ENCODE assay signal across 1 cellular context in the genomic region with DNA sequence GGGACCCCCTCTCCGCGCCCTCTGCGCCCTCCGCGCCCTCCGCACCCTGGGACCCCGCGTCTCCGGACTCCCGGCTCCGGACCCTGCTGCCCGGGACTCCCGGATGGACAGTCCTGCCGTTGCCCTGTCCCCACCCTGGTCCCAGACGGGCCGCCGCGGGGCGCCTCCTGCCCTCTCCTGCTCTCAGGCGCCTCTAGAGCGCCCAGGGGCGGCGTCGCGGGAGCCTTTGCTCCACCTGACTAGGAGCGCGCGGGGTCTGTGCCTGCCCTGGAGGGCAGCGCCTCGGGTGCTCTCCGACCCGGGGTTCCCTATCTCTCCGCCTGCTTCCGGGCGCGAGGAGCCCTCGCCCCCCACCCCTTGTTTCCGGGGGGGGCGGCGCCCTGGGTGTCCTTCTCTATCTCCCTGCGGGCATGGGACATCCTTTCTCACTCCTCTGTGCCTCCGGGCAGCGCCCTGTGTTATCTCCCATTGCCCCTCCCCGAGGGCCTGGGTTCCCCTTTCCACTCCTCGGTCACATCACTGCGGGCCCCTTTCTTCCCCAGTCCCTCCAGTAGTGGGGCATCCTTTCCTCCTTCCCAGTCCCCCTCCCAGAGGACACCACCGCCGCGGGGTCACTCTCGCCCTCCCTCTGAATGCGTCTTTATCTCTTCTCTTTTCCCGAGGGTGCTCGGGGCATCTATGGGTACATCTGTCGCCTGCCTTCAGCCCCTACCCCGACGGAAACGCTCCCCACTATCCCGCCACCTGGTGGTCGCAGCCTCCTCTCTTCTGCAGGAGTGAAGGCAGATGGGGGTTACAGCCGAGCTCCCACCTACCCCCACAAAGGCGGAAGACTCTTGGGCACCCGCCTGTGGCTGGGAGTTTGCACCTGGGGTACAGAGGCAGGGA.
TF ChIP-seq lines count a peak whose summit lies in the region.

No MANE protein-coding gene starts in this region.

TF ChIP-seq in H1, 55 proteins besides CTCF, POLR2A, EP300 and RAD21:
- TF ChIP-seq PHF8 (conservative IDR thresholded peaks at IDR 0.05; ENCODE audit: low read depth, low read length), result 0 out of 2 replicates have a peak, but pooled peaks have one; percentile 20
- TF ChIP-seq SP4 (IDR thresholded peaks at IDR 0.05; ENCODE audit: low read length), result no peak
- TF ChIP-seq, protein P1, sequence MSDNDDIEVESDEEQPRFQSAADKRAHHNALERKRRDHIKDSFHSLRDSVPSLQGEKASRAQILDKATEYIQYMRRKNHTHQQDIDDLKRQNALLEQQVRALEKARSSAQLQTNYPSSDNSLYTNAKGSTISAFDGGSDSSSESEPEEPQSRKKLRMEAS (IDR thresholded peaks at IDR 0.05), result no peak
- no peak for TF ChIP-seq NRF1 (IDR thresholded peaks at IDR 0.05; ENCODE audit: low read depth, low read length)
- peak; percentile 24 for TF ChIP-seq EZH2 (IDR thresholded peaks at IDR 0.05; ENCODE audit: low read depth, low read length, severe bottlenecking)
- no peak for TF ChIP-seq YY1 (IDR thresholded peaks at IDR 0.05; ENCODE audit: low read depth, low read length)
- TF ChIP-seq, protein P2, sequence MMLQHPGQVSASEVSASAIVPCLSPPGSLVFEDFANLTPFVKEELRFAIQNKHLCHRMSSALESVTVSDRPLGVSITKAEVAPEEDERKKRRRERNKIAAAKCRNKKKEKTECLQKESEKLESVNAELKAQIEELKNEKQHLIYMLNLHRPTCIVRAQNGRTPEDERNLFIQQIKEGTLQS (IDR thresholded peaks at IDR 0.05; ENCODE audit: insufficient read depth, low read depth, low read length), result no peak
- no peak for TF ChIP-seq TBP (IDR thresholded peaks at IDR 0.05; ENCODE audit: low read depth, low read length)
- TF ChIP-seq, protein P3, sequence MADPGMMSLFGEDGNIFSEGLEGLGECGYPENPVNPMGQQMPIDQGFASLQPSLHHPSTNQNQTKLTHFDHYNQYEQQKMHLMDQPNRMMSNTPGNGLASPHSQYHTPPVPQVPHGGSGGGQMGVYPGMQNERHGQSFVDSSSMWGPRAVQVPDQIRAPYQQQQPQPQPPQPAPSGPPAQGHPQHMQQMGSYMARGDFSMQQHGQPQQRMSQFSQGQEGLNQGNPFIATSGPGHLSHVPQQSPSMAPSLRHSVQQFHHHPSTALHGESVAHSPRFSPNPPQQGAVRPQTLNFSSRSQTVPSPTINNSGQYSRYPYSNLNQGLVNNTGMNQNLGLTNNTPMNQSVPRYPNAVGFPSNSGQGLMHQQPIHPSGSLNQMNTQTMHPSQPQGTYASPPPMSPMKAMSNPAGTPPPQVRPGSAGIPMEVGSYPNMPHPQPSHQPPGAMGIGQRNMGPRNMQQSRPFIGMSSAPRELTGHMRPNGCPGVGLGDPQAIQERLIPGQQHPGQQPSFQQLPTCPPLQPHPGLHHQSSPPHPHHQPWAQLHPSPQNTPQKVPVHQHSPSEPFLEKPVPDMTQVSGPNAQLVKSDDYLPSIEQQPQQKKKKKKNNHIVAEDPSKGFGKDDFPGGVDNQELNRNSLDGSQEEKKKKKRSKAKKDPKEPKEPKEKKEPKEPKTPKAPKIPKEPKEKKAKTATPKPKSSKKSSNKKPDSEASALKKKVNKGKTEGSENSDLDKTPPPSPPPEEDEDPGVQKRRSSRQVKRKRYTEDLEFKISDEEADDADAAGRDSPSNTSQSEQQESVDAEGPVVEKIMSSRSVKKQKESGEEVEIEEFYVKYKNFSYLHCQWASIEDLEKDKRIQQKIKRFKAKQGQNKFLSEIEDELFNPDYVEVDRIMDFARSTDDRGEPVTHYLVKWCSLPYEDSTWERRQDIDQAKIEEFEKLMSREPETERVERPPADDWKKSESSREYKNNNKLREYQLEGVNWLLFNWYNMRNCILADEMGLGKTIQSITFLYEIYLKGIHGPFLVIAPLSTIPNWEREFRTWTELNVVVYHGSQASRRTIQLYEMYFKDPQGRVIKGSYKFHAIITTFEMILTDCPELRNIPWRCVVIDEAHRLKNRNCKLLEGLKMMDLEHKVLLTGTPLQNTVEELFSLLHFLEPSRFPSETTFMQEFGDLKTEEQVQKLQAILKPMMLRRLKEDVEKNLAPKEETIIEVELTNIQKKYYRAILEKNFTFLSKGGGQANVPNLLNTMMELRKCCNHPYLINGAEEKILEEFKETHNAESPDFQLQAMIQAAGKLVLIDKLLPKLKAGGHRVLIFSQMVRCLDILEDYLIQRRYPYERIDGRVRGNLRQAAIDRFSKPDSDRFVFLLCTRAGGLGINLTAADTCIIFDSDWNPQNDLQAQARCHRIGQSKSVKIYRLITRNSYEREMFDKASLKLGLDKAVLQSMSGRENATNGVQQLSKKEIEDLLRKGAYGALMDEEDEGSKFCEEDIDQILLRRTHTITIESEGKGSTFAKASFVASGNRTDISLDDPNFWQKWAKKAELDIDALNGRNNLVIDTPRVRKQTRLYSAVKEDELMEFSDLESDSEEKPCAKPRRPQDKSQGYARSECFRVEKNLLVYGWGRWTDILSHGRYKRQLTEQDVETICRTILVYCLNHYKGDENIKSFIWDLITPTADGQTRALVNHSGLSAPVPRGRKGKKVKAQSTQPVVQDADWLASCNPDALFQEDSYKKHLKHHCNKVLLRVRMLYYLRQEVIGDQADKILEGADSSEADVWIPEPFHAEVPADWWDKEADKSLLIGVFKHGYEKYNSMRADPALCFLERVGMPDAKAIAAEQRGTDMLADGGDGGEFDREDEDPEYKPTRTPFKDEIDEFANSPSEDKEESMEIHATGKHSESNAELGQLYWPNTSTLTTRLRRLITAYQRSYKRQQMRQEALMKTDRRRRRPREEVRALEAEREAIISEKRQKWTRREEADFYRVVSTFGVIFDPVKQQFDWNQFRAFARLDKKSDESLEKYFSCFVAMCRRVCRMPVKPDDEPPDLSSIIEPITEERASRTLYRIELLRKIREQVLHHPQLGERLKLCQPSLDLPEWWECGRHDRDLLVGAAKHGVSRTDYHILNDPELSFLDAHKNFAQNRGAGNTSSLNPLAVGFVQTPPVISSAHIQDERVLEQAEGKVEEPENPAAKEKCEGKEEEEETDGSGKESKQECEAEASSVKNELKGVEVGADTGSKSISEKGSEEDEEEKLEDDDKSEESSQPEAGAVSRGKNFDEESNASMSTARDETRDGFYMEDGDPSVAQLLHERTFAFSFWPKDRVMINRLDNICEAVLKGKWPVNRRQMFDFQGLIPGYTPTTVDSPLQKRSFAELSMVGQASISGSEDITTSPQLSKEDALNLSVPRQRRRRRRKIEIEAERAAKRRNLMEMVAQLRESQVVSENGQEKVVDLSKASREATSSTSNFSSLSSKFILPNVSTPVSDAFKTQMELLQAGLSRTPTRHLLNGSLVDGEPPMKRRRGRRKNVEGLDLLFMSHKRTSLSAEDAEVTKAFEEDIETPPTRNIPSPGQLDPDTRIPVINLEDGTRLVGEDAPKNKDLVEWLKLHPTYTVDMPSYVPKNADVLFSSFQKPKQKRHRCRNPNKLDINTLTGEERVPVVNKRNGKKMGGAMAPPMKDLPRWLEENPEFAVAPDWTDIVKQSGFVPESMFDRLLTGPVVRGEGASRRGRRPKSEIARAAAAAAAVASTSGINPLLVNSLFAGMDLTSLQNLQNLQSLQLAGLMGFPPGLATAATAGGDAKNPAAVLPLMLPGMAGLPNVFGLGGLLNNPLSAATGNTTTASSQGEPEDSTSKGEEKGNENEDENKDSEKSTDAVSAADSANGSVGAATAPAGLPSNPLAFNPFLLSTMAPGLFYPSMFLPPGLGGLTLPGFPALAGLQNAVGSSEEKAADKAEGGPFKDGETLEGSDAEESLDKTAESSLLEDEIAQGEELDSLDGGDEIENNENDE (IDR thresholded peaks at IDR 0.05; ENCODE audit: insufficient replicate concordance, low read length), result no peak
- no peak for TF ChIP-seq CEBPB (IDR thresholded peaks at IDR 0.05; ENCODE audit: low read depth, low read length)
- TF ChIP-seq CHD1 (IDR thresholded peaks at IDR 0.05; ENCODE audit: low read depth, low read length), result no peak
- no peak for TF ChIP-seq BCL11A (IDR thresholded peaks at IDR 0.05; ENCODE audit: low read depth in 2 of 2, low read length in 2 of 2)
- TF ChIP-seq, protein P4, sequence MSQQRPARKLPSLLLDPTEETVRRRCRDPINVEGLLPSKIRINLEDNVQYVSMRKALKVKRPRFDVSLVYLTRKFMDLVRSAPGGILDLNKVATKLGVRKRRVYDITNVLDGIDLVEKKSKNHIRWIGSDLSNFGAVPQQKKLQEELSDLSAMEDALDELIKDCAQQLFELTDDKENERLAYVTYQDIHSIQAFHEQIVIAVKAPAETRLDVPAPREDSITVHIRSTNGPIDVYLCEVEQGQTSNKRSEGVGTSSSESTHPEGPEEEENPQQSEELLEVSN (IDR thresholded peaks at IDR 0.05), result no peak
- no peak for TF ChIP-seq FOSL1 (IDR thresholded peaks at IDR 0.05; ENCODE audit: insufficient read depth, low read depth, low read length)
- TF ChIP-seq SIRT6 (IDR thresholded peaks at IDR 0.05; ENCODE audit: low read length), result no peak
- TF ChIP-seq TAF7 (optimal IDR thresholded peaks at IDR 0.05; ENCODE audit: borderline replicate concordance, low read depth, low read length), result no peak
- TF ChIP-seq SIN3A (conservative IDR thresholded peaks at IDR 0.05 in 1 of 2, IDR thresholded peaks at IDR 0.05 in 1 of 2; ENCODE audit: low read depth in 1 of 2, low read length in 2 of 2), result no peak
- no peak for TF ChIP-seq ASH2L (IDR thresholded peaks at IDR 0.05; ENCODE audit: low read length)
- TF ChIP-seq HDAC6 (IDR thresholded peaks at IDR 0.05; ENCODE audit: low read depth, low read length), result no peak
- TF ChIP-seq SP1 (IDR thresholded peaks at IDR 0.05; ENCODE audit: low read depth, low read length), result no peak
- no peak for TF ChIP-seq BRCA1 (IDR thresholded peaks at IDR 0.05; ENCODE audit: low read depth, low read length)
- no peak for TF ChIP-seq JUND (IDR thresholded peaks at IDR 0.05; ENCODE audit: low read length)
- no peak for TF ChIP-seq GABPA (IDR thresholded peaks at IDR 0.05; ENCODE audit: borderline replicate concordance, insufficient read depth, low read length)
- TF ChIP-seq RNF2 (IDR thresholded peaks at IDR 0.05; ENCODE audit: borderline replicate concordance, low read depth, low read length, missing control alignments, poor library complexity, severe bottlenecking), result no peak
- TF ChIP-seq POLR2AphosphoS5 (IDR thresholded peaks at IDR 0.05; ENCODE audit: low read depth, low read length), result no peak
- TF ChIP-seq SUZ12 (IDR thresholded peaks at IDR 0.05; ENCODE audit: low read length), result peak; percentile 43; the same call in 1 of the 2 replicates
- no peak for TF ChIP-seq TEAD4 (IDR thresholded peaks at IDR 0.05; ENCODE audit: low read depth, low read length)
- no peak for TF ChIP-seq MAFK (IDR thresholded peaks at IDR 0.05; ENCODE audit: low read depth, low read length)
- TF ChIP-seq TAF1 (IDR thresholded peaks at IDR 0.05; ENCODE audit: low read depth, low read length), result no peak
- TF ChIP-seq CHD2 (IDR thresholded peaks at IDR 0.05; ENCODE audit: low read length), result no peak
- TF ChIP-seq RBBP5 (IDR thresholded peaks at IDR 0.05; ENCODE audit: borderline replicate concordance, low read depth, low read length), result peak; percentile 26; the same call in 1 of the 2 replicates
- TF ChIP-seq SRF (IDR thresholded peaks at IDR 0.05; ENCODE audit: low read depth, low read length), result no peak
- no peak for TF ChIP-seq EGR1 (IDR thresholded peaks at IDR 0.05; ENCODE audit: borderline replicate concordance, low read depth, low read length)
- peak; percentile 30 for TF ChIP-seq CTBP2 (IDR thresholded peaks at IDR 0.05; ENCODE audit: borderline replicate concordance, insufficient read depth, insufficient read length, low read length)
- TF ChIP-seq RFX5 (IDR thresholded peaks at IDR 0.05; ENCODE audit: borderline replicate concordance, low read depth, low read length), result no peak
- peak; percentile 96 for TF ChIP-seq KDM4A (IDR thresholded peaks at IDR 0.05; ENCODE audit: low read depth, low read length, severe bottlenecking)
- TF ChIP-seq SP2 (IDR thresholded peaks at IDR 0.05; ENCODE audit: low read length), result no peak
- no peak for TF ChIP-seq SAP30 (IDR thresholded peaks at IDR 0.05; ENCODE audit: insufficient read depth, insufficient replicate concordance, low read length)
- no peak for TF ChIP-seq NANOG (IDR thresholded peaks at IDR 0.05; ENCODE audit: insufficient read depth, low read depth, low read length, poor library complexity, severe bottlenecking)
- no peak for TF ChIP-seq TCF12 (IDR thresholded peaks at IDR 0.05; ENCODE audit: low read depth, low read length)
- 0 out of 2 replicates have a peak, but pooled peaks have one; percentile 28 for TF ChIP-seq CREB1 (IDR thresholded peaks at IDR 0.05)
- TF ChIP-seq JUN (IDR thresholded peaks at IDR 0.05; ENCODE audit: low read depth, low read length), result no peak
